Comparison of ENCODE assay signal across 15 cellular contexts in genomic region chr5:172407861-172408260, GRCh38. TPM values are rescaled to one million over a fixed set of nuclear protein-coding genes. Genes with fewer than 3 reads are reported as not detected.
A peak's percentile ranks its signal among the peaks of the same experiment; 100 is the strongest.
DNase-seq lines count a peak whose midpoint lies in the region; ATAC-seq, FAIRE-seq and TF ChIP-seq lines count a peak whose summit lies in the region.
"Had no signal": no experiment of that assay in that cellular context is flagged by ENCODE, and none has a peak within 500 bp of the region (broad histone marks: within the 10 kb centered on the region; RNA-seq: fewer than 3 reads in every experiment).

No MANE protein-coding gene starts in this region.

- H4K20me1 ChIP-seq in GM23338 (replicated peaks; ENCODE audit: insufficient read depth) (peaks cover 7% of the 10 kb centered on the region; the same call in 1 of the 2 replicates), astrocyte (ENCODE audit: insufficient read depth, low read length) (peaks cover 72% of the 10 kb centered on the region), smooth muscle cell (ENCODE audit: low read depth) (peaks cover 71% of the 10 kb centered on the region)

- H3K36me3 ChIP-seq in GM23338 (ENCODE audit: insufficient read depth) (peaks cover 4% of the 10 kb centered on the region), astrocyte (ENCODE audit: insufficient read depth, low read length) (peaks cover 22% of the 10 kb centered on the region), smooth muscle cell (ENCODE audit: low read depth) (no peaks in the 10 kb centered on the region)

- H3K27me3 Mint-ChIP-seq in GM23338 (ENCODE audit: insufficient read depth, low read depth, poor library complexity) = peaks cover 4% of the 10 kb centered on the region
- H3K27me3 Mint-ChIP-seq in astrocyte (ENCODE audit: low read depth, unreplicated experiment) = no peaks in the 10 kb centered on the region
- H3K27me3 Mint-ChIP-seq: activated naive CD4-positive, alpha-beta T cell treated with anti-CD3 and anti-CD28 coated beads, Interleukin-2, amount 50 U/mL, for 24 hours had no signal

- H3K27me3 ChIP-seq in GM23338 (ENCODE audit: insufficient read depth) = no peaks in the 10 kb centered on the region
- H3K27me3 ChIP-seq in astrocyte (ENCODE audit: insufficient read depth, low read length) = no peaks in the 10 kb centered on the region
- H3K27me3 ChIP-seq in smooth muscle cell (ENCODE audit: low read depth) = no peaks in the 10 kb centered on the region

- H3K27ac Mint-ChIP-seq in GM23338 (no peak overlapping the region), astrocyte (ENCODE audit: unreplicated experiment) (peak overlapping the region; percentile 26)
- H3K27ac Mint-ChIP-seq: activated CD8-positive, alpha-beta T cell treated with anti-CD3 and anti-CD28 coated beads for 36 hours; activated naive CD4-positive, alpha-beta T cell treated with anti-CD3 and anti-CD28 coated beads, Interleukin-2, amount 50 U/mL, for 24 hours; CD8-positive, alpha-beta memory T cell had no signal

- no peaks in the 10 kb centered on the region for H3K9me3 ChIP-seq in astrocyte (ENCODE audit: insufficient read depth, low read depth, low read length)
- H3K9me3 ChIP-seq in smooth muscle cell (replicated peaks; ENCODE audit: low read depth) = no peaks in the 10 kb centered on the region

- H3K9ac ChIP-seq in astrocyte (ENCODE audit: low read length) = peak overlapping the region; percentile 32
- no peak overlapping the region for H3K9ac ChIP-seq in smooth muscle cell (ENCODE audit: low read depth)

- H3K27ac ChIP-seq in GM23338 (ENCODE audit: low read depth) (0 out of 2 replicates have a peak overlapping the region, but pooled peaks have one; percentile 59), astrocyte (ENCODE audit: low read depth, low read length) (peak overlapping the region; percentile 65), smooth muscle cell (ENCODE audit: low read depth) (peak overlapping the region; percentile 32)

- no peak for ATAC-seq in GM23338
- ATAC-seq: activated CD8-positive, alpha-beta T cell treated with anti-CD3 and anti-CD28 coated beads for 36 hours; HCT116 had no signal

- FAIRE-seq in astrocyte (lab: Jason Lieb, UNC) = no peak

- H3K4me3 ChIP-seq in GM23338 (no peak overlapping the region), astrocyte (ENCODE audit: insufficient read depth, low read depth, low read length) (no peak overlapping the region), smooth muscle cell (no peak overlapping the region)

- H3K4me3 Mint-ChIP-seq in GM23338 (no peak overlapping the region), astrocyte (ENCODE audit: unreplicated experiment) (no peak overlapping the region)
- H3K4me3 Mint-ChIP-seq: activated CD8-positive, alpha-beta T cell treated with anti-CD3 and anti-CD28 coated beads for 36 hours; activated naive CD4-positive, alpha-beta T cell treated with anti-CD3 and anti-CD28 coated beads, Interleukin-2, amount 50 U/mL, for 24 hours; CD8-positive, alpha-beta memory T cell had no signal

- H3K9me2 ChIP-seq in GM23338 (ENCODE audit: insufficient read depth) = no peaks in the 10 kb centered on the region

- no peaks in the 10 kb centered on the region; the same call in 1 of the 2 replicates for H3K79me2 ChIP-seq in GM23338 (replicated peaks; ENCODE audit: insufficient read depth)
- H3K79me2 ChIP-seq in astrocyte (ENCODE audit: insufficient read depth, low read length) = peaks cover under 1% of the 10 kb centered on the region
- H3K79me2 ChIP-seq in smooth muscle cell (ENCODE audit: low read depth) = peaks cover 13% of the 10 kb centered on the region

- 66% methylated on average over 8 of the region's 8 CpGs for WGBS in smooth muscle cell (ENCODE audit: low lambda C conversion rate)

- DNase-seq in GM23338 (ENCODE audit: low spot score) (no peak), astrocyte (ENCODE audit: low read depth) (peak; percentile 86), glomerular visceral epithelial cell (ENCODE audit: extremely low spot score) (peak; percentile 60), smooth muscle cell (lab: John Stamatoyannopoulos, UW; ENCODE audit: unreplicated experiment) (no peak), NCI-H526 treated with DMSO at 0.1 percent for 48 hours (lab: John Stamatoyannopoulos, UW) (no peak)
- no peak for DNase-seq in stimulated activated CD4-positive, alpha-beta T cell treated with anti-CD3 and anti-CD28 coated beads, Interleukin-12 subunit alpha, Interleukin-12 subunit beta, amount 100 ng/mL, for 4 hours
- no peak for DNase-seq in effector CD8-positive, alpha-beta T cell (lab: John Stamatoyannopoulos, UW)
- no peak for DNase-seq in activated effector memory CD4-positive, alpha-beta T cell treated with Interleukin-2 at 50 U/mL for 16 hours
- DNase-seq: activated CD8-positive, alpha-beta T cell treated with anti-CD3 and anti-CD28 coated beads for 36 hours; CD8-positive, alpha-beta memory T cell; effector memory CD4-positive, alpha-beta T cell; NCI-H2081; T-helper 2 cell had no signal

- H3F3A ChIP-seq in GM23338 (replicated peaks; ENCODE audit: low read depth) = 0 out of 2 replicates have a peak, but pooled peaks cover under 1% of the 10 kb centered on the region
- peaks cover 16% of the 10 kb centered on the region for H3F3A ChIP-seq in smooth muscle cell (ENCODE audit: low read depth)

- H2AFZ ChIP-seq in GM23338 (no peak overlapping the region), astrocyte (ENCODE audit: low read depth, low read length) (no peak overlapping the region), smooth muscle cell (ENCODE audit: low read depth) (no peak overlapping the region)

- H3K36me3 Mint-ChIP-seq in GM23338 (ENCODE audit: low read depth) (peaks cover 31% of the 10 kb centered on the region), astrocyte (ENCODE audit: low read depth, unreplicated experiment) (peaks cover 24% of the 10 kb centered on the region)
- H3K36me3 Mint-ChIP-seq: activated naive CD4-positive, alpha-beta T cell treated with anti-CD3 and anti-CD28 coated beads, Interleukin-2, amount 50 U/mL, for 24 hours; CD8-positive, alpha-beta memory T cell had no signal

- H3K9me3 Mint-ChIP-seq in GM23338 = no peaks in the 10 kb centered on the region
- no peaks in the 10 kb centered on the region for H3K9me3 Mint-ChIP-seq in astrocyte (ENCODE audit: unreplicated experiment)
- H3K9me3 Mint-ChIP-seq: activated CD8-positive, alpha-beta T cell treated with anti-CD3 and anti-CD28 coated beads for 36 hours; activated naive CD4-positive, alpha-beta T cell treated with anti-CD3 and anti-CD28 coated beads, Interleukin-2, amount 50 U/mL, for 24 hours had no signal

- peaks cover 14% of the 10 kb centered on the region for H3K4me1 ChIP-seq in GM23338 (ENCODE audit: insufficient read depth)
- peaks cover 51% of the 10 kb centered on the region for H3K4me1 ChIP-seq in astrocyte (ENCODE audit: insufficient read depth, low read length)
- peaks cover 17% of the 10 kb centered on the region for H3K4me1 ChIP-seq in smooth muscle cell (ENCODE audit: low read depth)

- TF ChIP-seq CTCF in GM23338 (conservative IDR thresholded peaks at IDR 0.05; ENCODE audit: low read depth in 2 of 2) = no peak
- TF ChIP-seq CTCF in astrocyte (IDR thresholded peaks at IDR 0.05; ENCODE audit: insufficient read depth, low read depth, low read length) = no peak
- TF ChIP-seq CTCF in smooth muscle cell (IDR thresholded peaks at IDR 0.05; ENCODE audit: borderline replicate concordance, insufficient read depth, poor library complexity, severe bottlenecking) = no peak

- peaks cover 15% of the 10 kb centered on the region for H3K4me1 Mint-ChIP-seq in GM23338
- H3K4me1 Mint-ChIP-seq in astrocyte (ENCODE audit: low read depth, unreplicated experiment) = peaks cover 41% of the 10 kb centered on the region
- H3K4me1 Mint-ChIP-seq: CD8-positive, alpha-beta memory T cell had no signal

- H3K4me2 ChIP-seq in GM23338 (no peak overlapping the region), astrocyte (ENCODE audit: low read length) (peak overlapping the region; percentile 56), smooth muscle cell (no peak overlapping the region)

TF ChIP-seq in GM23338, 12 proteins besides CTCF, POLR2A, EP300 and RAD21 (continues in another document):
- TF ChIP-seq NANOG (IDR thresholded peaks at IDR 0.05; ENCODE audit: borderline replicate concordance) (no peak), REST (IDR thresholded peaks at IDR 0.05; ENCODE audit: unreplicated experiment) (no peak), EZH2 (IDR thresholded peaks at IDR 0.05; ENCODE audit: low read depth, unreplicated experiment) (no peak), STAT1 (IDR thresholded peaks at IDR 0.05; ENCODE audit: unreplicated experiment) (no peak), CREB1 (CRISPR knock-in tag; IDR thresholded peaks at IDR 0.05; ENCODE audit: low read depth) (no peak), EZH2phosphoT487 (IDR thresholded peaks at IDR 0.05; ENCODE audit: unreplicated experiment) (no peak), POLR2AphosphoS5 (IDR thresholded peaks at IDR 0.05; ENCODE audit: low read depth) (no peak)

RNA-seq across cellular contexts. Expression of gene SH3PXD2B, which starts 46.5 kb away (rescaled TPM):
- total RNA-seq in GM23338 (2014; rRNA removed; shearing (Covaris generic)) = 50.1 and 52.5 TPM in 2 replicates
- 40.2 and 48.0 TPM in 2 replicates for polyA plus RNA-seq in GM23338 (2016; fragmentation: Nextera tagmentation; extraction: Ambion mirVana)
- total RNA-seq in astrocyte = 66.0 and 70.4 TPM in 2 replicates
- 36.5 and 36.7 TPM in 2 replicates for total RNA-seq in smooth muscle cell
- 39.4 and 43.7 TPM in 2 replicates for polyA plus RNA-seq in smooth muscle cell
- polyA plus RNA-seq: CD8-positive, alpha-beta memory T cell had no signal

Comparison
In these comparisons a context has a peak if more than half of its experiments do, and no peak if none do; other contexts are left out.
1. DNase-seq: peak in astrocyte (single experiment) and glomerular visceral epithelial cell (single experiment); none in GM23338 (single experiment), smooth muscle cell (single experiment), NCI-H526 treated with DMSO at 0.1 percent for 48 hours (single experiment), stimulated activated CD4-positive, alpha-beta T cell treated with anti-CD3 and anti-CD28 coated beads, Interleukin-12 subunit alpha, Interleukin-12 subunit beta, amount 100 ng/mL, for 4 hours (single experiment), effector CD8-positive, alpha-beta T cell (single experiment) and activated effector memory CD4-positive, alpha-beta T cell treated with Interleukin-2 at 50 U/mL for 16 hours (single experiment).
2. Peak in every context shown above with its lines, with median percentiles within 50 percentile points of each other: H3K27ac ChIP-seq.